Comparison of ENCODE assay signal across 32 cellular contexts in the genomic region with DNA sequence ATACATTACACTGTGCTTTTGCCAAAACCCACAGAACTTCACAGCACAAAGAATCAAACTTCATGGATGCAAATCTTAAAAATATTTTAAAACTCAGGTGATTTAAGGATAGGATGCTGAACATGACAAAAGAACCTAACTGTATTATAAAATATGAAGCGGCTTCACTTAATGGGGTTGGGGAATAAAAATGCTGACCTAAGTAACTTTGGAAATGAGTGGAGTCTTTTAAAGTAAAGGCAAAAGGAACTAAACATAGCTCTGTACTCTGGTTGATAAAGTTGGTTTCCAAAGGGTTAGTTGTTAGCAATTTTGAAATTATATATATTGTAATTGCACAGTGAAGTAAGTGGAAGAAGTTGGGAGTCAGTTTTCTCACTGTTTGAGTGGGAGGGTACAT.
"Had no signal": no experiment of that assay in that cellular context is flagged by ENCODE, and none has a peak within 500 bp of the region (broad histone marks: within the 10 kb centered on the region; RNA-seq: fewer than 3 reads in every experiment).

No MANE protein-coding gene starts in this region.

- H3K27ac ChIP-seq: adrenal gland, body of pancreas, brain microvascular endothelial cell, breast epithelium, VCaP had no signal

- H3K4me1 ChIP-seq: adrenal gland, body of pancreas, breast epithelium had no signal

- H3K27me3 ChIP-seq: adrenal gland, body of pancreas, brain microvascular endothelial cell, breast epithelium had no signal

- H3K36me3 ChIP-seq: adrenal gland, brain microvascular endothelial cell, breast epithelium had no signal

- ATAC-seq: activated CD8-positive, alpha-beta T cell treated with anti-CD3 and anti-CD28 coated beads for 36 hours; activated naive CD4-positive, alpha-beta T cell treated with anti-CD3 and anti-CD28 coated beads, Interleukin-2, amount 50 U/mL, for 72 hours; activated T-cell treated with anti-CD3 and anti-CD28 coated beads, Interleukin-2, amount 50 U/mL, for 4 hours; activated T-cell treated with anti-CD3 and anti-CD28 coated beads, Interleukin-2, amount 50 U/mL, for 72 hours; activated T-helper 17 cell treated with anti-CD3 and anti-CD28 coated beads, Interleukin-2, amount 50 U/mL, for 72 hours; body of pancreas had no signal

- H3K4me3 ChIP-seq: adrenal gland, body of pancreas, breast epithelium had no signal

- H3K9me3 ChIP-seq: adrenal gland, body of pancreas, breast epithelium had no signal

- FAIRE-seq: astrocyte, TTC549 had no signal

- DNase-seq: activated B cell treated with CpG ODN at 0.5 μM for 24 hours; activated CD4-positive, alpha-beta memory T cell treated with anti-CD3 and anti-CD28 coated beads for 36 hours; activated CD4-positive, alpha-beta T cell treated with anti-CD3 and anti-CD28 coated beads for 4 hours; activated CD4-positive, alpha-beta T cell treated with anti-CD3 and anti-CD28 coated beads, Interleukin-2, amount 10 ng/mL, durations not matched to agents 24 days and 14 days; activated CD4-positive, alpha-beta T cell treated with anti-CD3 and anti-CD28 coated beads, Interleukin-2, amount 50 U/mL, for 1 hour; activated CD4-positive, alpha-beta T cell treated with anti-CD3 and anti-CD28 coated beads, Interleukin-2, amount 50 U/mL, for 4 hours; activated CD4-positive, CD25-positive, alpha-beta regulatory T cell treated with anti-CD3 and anti-CD28 coated beads, Interleukin-2, amount 50 U/mL, for 72 hours; activated CD8-positive, alpha-beta memory T cell treated with anti-CD3 and anti-CD28 coated beads, Interleukin-2, amount 50 U/mL, for 4 hours; activated CD8-positive, alpha-beta T cell treated with anti-CD3 and anti-CD28 coated beads for 36 hours; activated gamma-delta T cell; activated naive CD4-positive, alpha-beta T cell treated with anti-CD3 and anti-CD28 coated beads for 36 hours; activated naive CD4-positive, alpha-beta T cell treated with anti-CD3 and anti-CD28 coated beads, Interleukin-2, amount 50 U/mL, for 16 hours; activated naive CD8-positive, alpha-beta T cell treated with anti-CD3 and anti-CD28 coated beads for 36 hours; activated T-cell treated with anti-CD3 and anti-CD28 coated beads for 4 hours; activated T-cell treated with anti-CD3 and anti-CD28 coated beads, Interleukin-2, amount 50 U/mL, for 1 hour; activated T-cell treated with anti-CD3 and anti-CD28 coated beads, Interleukin-2, amount 50 U/mL, for 4 hours; activated T-cell treated with anti-CD3 and anti-CD28 coated beads, Interleukin-2, amount 50 U/mL, for 72 hours; adrenal gland; amniotic stem cell; aorta; body of pancreas; brain microvascular endothelial cell; central memory CD4-positive, alpha-beta T cell; T-helper 1 cell; T-helper 2 cell; T-helper 9 cell had no signal
